ENCODE assay signal across 13 cellular contexts in the genomic region with DNA sequence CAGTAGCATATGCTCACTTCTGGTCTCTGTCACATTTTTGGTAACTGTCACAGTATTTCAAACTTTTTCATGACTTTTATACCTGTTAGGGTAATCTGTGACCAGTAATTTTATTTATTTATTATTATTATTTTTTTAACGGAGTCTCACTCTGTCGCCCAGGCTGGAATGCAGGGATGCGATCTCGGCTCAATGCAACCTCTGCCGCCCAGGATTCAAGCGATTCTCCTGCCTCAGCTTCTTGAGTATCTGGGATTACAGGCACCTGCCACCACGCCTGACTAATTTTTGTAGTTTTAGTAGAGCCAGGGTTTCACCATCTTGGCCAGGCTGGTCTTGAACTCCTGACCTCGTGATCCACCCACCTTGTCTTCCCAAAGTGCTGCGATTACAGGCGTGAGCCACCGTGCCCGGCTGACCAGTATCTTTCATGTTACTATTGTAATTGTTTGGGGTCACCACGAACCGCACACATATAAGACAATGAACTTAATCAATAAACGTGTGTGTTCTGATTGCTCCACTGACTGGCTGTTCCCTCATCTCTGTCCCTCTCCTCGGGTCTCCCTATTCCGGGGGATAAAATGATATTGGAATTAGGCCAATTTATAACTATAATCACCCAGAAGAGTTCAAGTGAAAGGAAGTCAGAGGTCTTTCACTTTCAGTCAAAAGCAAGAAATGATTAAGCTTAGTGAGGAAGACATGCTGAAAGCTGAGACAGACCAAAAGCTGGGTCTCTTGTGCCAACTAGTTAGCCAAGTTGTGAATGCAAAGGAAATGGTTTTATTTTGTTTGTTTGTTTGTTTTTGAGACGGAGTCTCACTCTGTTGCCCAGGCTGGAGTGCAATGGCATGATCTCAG. TPM values are rescaled to one million over a fixed set of nuclear protein-coding genes. Genes with fewer than 3 reads are reported as not detected.
A peak's percentile ranks its signal among the peaks of the same experiment; 100 is the strongest.
DNase-seq lines count a peak whose midpoint lies in the region; ATAC-seq, FAIRE-seq and TF ChIP-seq lines count a peak whose summit lies in the region.
"Had no signal": no experiment of that assay in that cellular context is flagged by ENCODE, and none has a peak within 500 bp of the region (broad histone marks: within the 10 kb centered on the region; RNA-seq: fewer than 3 reads in every experiment).

No MANE protein-coding gene starts in this region.

- POLR2A ChIA-PET in activated CD4-positive, alpha-beta memory T cell treated with anti-CD3 and anti-CD28 coated beads, Interleukin-2, amount 10 ng/mL, durations not matched to agents 7 days and 5 days (lab: Charles Lee), result interaction anchor here (1.0 to 1.6 kb wide), 5 partner anchors 14 to 53 kb away, joined by 3 to 4 read pairs (median 3); no protein-coding TSS in a partner anchor

- TF ChIP-seq CTCF in sigmoid colon (IDR thresholded peaks at IDR 0.05), result no peak

- peaks cover 16% of the 10 kb centered on the region for H3K4me1 Mint-ChIP-seq in activated CD4-positive, alpha-beta memory T cell treated with anti-CD3 and anti-CD28 coated beads, Interleukin-2, amount 10 ng/mL, durations not matched to agents 7 days and 5 days

- 77 to 81% methylated on average over 18 of the region's 18 CpGs for WGBS in sigmoid colon, 2 donors

- no peak for DNase-seq in GM18507 (ENCODE audit: extremely low spot score, insufficient read length, low read depth)
- no peak for DNase-seq in activated CD4-positive, alpha-beta memory T cell treated with anti-CD3 and anti-CD28 coated beads, Interleukin-2, amount 10 ng/mL, durations not matched to agents 7 days and 5 days
- no peak for DNase-seq in sigmoid colon
- no peak for DNase-seq in NCI-H187 treated with DMSO at 0.1 percent for 48 hours (lab: John Stamatoyannopoulos, UW)
- DNase-seq: CD4-positive, alpha-beta T cell; foreskin keratinocyte; NCI-H2081; retina had no signal

- H3K4me3 ChIP-seq in sigmoid colon, result no peak overlapping the region

- H3K9me3 Mint-ChIP-seq in activated CD4-positive, alpha-beta memory T cell treated with anti-CD3 and anti-CD28 coated beads, Interleukin-2, amount 10 ng/mL, durations not matched to agents 7 days and 5 days, result peaks cover 5% of the 10 kb centered on the region
- H3K9me3 Mint-ChIP-seq: CD4-positive, alpha-beta T cell had no signal

- no peaks in the 10 kb centered on the region for H3K9me3 ChIP-seq in sigmoid colon

- ATAC-seq in GM19395 (IDR thresholded peaks at IDR 0.05; ENCODE audit: unreplicated experiment), result peak; percentile 85
- peak; percentile 90 for ATAC-seq in HG02973 (IDR thresholded peaks at IDR 0.05; ENCODE audit: unreplicated experiment)
- ATAC-seq in GM21526 (IDR thresholded peaks at IDR 0.05; ENCODE audit: low FRiP score, unreplicated experiment), result no peak
- ATAC-seq in GM21360 (IDR thresholded peaks at IDR 0.05; ENCODE audit: unreplicated experiment), result no peak
- ATAC-seq: foreskin keratinocyte had no signal

- H3K4me1 ChIP-seq in sigmoid colon, result no peaks in the 10 kb centered on the region
- H3K4me1 ChIP-seq: foreskin keratinocyte had no signal

- intact Hi-C loops in sigmoid colon (cut with DNase I), result loop anchor here (10.0 kb wide), 1 partner anchor 328 kb away; no protein-coding TSS in a partner anchor

- H3K36me3 ChIP-seq in sigmoid colon, result no peaks in the 10 kb centered on the region

- no peak for TF ChIP-seq EP300 in sigmoid colon (IDR thresholded peaks at IDR 0.05)

- H3K27me3 Mint-ChIP-seq in activated CD4-positive, alpha-beta memory T cell treated with anti-CD3 and anti-CD28 coated beads, Interleukin-2, amount 10 ng/mL, durations not matched to agents 7 days and 5 days, result no peaks in the 10 kb centered on the region
- H3K27me3 Mint-ChIP-seq: CD4-positive, alpha-beta T cell had no signal

- CTCF ChIA-PET in activated CD4-positive, alpha-beta memory T cell treated with anti-CD3 and anti-CD28 coated beads, Interleukin-2, amount 10 ng/mL, durations not matched to agents 7 days and 5 days (lab: Charles Lee), result interaction anchor here (1.1 to 1.5 kb wide), 5 partner anchors 14 to 176 kb away, joined by 3 to 7 read pairs (median 5); no protein-coding TSS in a partner anchor

- FAIRE-seq in GM18507 (lab: Jason Lieb, UNC), result peak; percentile 75
- FAIRE-seq: islet of Langerhans had no signal

- peak overlapping the region; percentile 35 for H3K27ac Mint-ChIP-seq in activated CD4-positive, alpha-beta memory T cell treated with anti-CD3 and anti-CD28 coated beads, Interleukin-2, amount 10 ng/mL, durations not matched to agents 7 days and 5 days
- H3K27ac Mint-ChIP-seq: CD4-positive, alpha-beta T cell had no signal

- no peak overlapping the region for H3K27ac ChIP-seq in sigmoid colon
- H3K27ac ChIP-seq: foreskin keratinocyte had no signal

- TF ChIP-seq POLR2A in sigmoid colon (IDR thresholded peaks at IDR 0.05), result no peak

- no peaks in the 10 kb centered on the region for H3K27me3 ChIP-seq in sigmoid colon
- H3K27me3 ChIP-seq: foreskin keratinocyte had no signal

- H3K4me3 Mint-ChIP-seq in activated CD4-positive, alpha-beta memory T cell treated with anti-CD3 and anti-CD28 coated beads, Interleukin-2, amount 10 ng/mL, durations not matched to agents 7 days and 5 days, result no peak overlapping the region
- H3K4me3 Mint-ChIP-seq: CD4-positive, alpha-beta T cell had no signal

- H3K36me3 Mint-ChIP-seq in activated CD4-positive, alpha-beta memory T cell treated with anti-CD3 and anti-CD28 coated beads, Interleukin-2, amount 10 ng/mL, durations not matched to agents 7 days and 5 days (ENCODE audit: low read depth), result peaks cover 4% of the 10 kb centered on the region

RNA-seq across cellular contexts. Expression of gene TGIF1, which starts 22.9 kb away (rescaled TPM):
- total RNA-seq in activated CD4-positive, alpha-beta memory T cell treated with anti-CD3 and anti-CD28 coated beads, Interleukin-2, amount 10 ng/mL, durations not matched to agents 7 days and 5 days, result 10 to 100 TPM; 23.3 to 24.7 TPM
- total RNA-seq in sigmoid colon, result 10 to 100 TPM; 32.1 to 80.6 (median 50.6) TPM
- polyA plus RNA-seq in sigmoid colon, result 10 to 100 TPM; 34.7 to 72.1 (median 40.9) TPM

Comparison
In these comparisons a context has a peak if more than half of its experiments do, and no peak if none do; other contexts are left out.
1. ATAC-seq: peak in GM19395 (single experiment) and HG02973 (single experiment); none in GM21526 (single experiment) and GM21360 (single experiment).